In genomic region chr2:221973502-221973901, GRCh38 we compare ENCODE assay signal across 8 cellular contexts.
"Had no signal": no experiment of that assay in that cellular context is flagged by ENCODE, and none has a peak within 500 bp of the region (broad histone marks: within the 10 kb centered on the region; RNA-seq: fewer than 3 reads in every experiment).

No MANE protein-coding gene starts in this region.

- ATAC-seq: HCT116 had no signal

- H3K36me3 ChIP-seq: HAP-1 had no signal

- H3K9ac ChIP-seq: GM23248 had no signal

- DNase-seq: GM23248, GOT3, H7, HFFc6, KG1 had no signal

- H3K27ac ChIP-seq: GM23248, HL-60 had no signal

- H3K9me3 ChIP-seq: HAP-1 had no signal

- H3K4me3 ChIP-seq: GM23248, HAP-1 had no signal

- H3K4me1 ChIP-seq: HAP-1 had no signal

- H2AFZ ChIP-seq: GM23248 had no signal
